8 cellular contexts compared by ENCODE assay signal in the genomic region with DNA sequence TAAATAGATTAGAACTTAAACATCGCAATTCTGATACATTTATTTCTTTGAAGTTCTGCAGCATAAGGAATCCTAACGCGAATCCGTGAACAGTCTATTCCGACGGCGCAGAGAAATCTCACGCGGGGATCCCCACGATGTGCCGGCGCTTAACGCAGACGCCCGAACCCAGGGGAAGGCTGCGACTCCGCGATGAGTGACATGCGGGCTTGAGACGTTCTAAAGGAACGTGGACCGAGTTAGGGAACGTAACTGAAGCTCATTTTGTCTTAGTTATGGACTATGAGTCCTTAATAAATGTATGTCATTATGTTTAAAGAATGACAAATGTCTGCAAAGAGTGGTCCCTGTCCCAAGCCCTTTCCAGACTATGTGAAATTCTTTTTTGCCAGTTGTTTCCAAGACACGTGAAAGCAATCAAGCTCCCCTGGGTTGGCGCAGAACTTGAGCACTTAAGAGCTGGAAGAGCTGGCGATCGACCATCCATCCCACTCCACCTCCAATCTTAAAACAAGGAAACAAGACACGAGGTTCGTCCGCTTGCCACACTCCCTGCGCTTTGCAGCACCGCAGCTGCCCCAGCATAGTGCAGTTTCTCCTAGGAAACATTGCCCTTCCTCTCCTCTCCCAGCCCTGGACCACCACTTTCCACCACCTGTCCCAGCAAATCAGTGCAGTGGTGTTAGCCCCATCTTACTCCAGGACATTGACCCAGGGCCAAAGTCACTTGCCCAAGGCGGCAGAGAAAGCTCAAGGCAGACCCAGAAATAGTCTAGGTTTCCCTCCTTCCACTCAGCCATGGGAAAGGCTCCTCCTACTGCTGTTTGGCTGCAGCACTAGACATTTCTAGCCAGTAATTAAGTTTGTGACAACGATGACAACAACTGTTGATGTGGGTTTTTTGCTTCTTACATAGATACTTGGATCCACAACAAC. TPM values are rescaled to one million over a fixed set of nuclear protein-coding genes. Genes with fewer than 3 reads are reported as not detected.
DNase-seq lines count a peak whose midpoint lies in the region; TF ChIP-seq lines count a peak whose summit lies in the region.

No MANE protein-coding gene starts in this region.

- H3K4me3 ChIP-seq in WERI-Rb-1 (ENCODE audit: low read depth, low read length), result peak overlapping the region; percentile 45
- peak overlapping the region; percentile 93 for H3K4me3 ChIP-seq in cardiac muscle cell

- H3K4me1 ChIP-seq in cardiac muscle cell (ENCODE audit: low read depth), result peaks cover 17% of the 10 kb centered on the region

- no peak for TF ChIP-seq CTCF in WERI-Rb-1 (IDR thresholded peaks at IDR 0.05; ENCODE audit: low read depth, low read length)
- no peak for TF ChIP-seq CTCF in cardiac muscle cell (IDR thresholded peaks at IDR 0.05; ENCODE audit: low read depth, low read length)

- no peaks in the 10 kb centered on the region for H3K9me3 ChIP-seq in WERI-Rb-1 (ENCODE audit: severe bottlenecking)
- H3K9me3 ChIP-seq in cardiac muscle cell (ENCODE audit: low read depth), result no peaks in the 10 kb centered on the region

- DNase-seq in NCI-H748 (lab: John Stamatoyannopoulos, UW; ENCODE audit: unreplicated experiment) (peak; percentile 53), NCI-H748 treated with DMSO at 0.1 percent for 48 hours (lab: John Stamatoyannopoulos, UW) (no peak), WERI-Rb-1 (no peak), cardiac muscle cell (ENCODE audit: low read depth in 1 of 2, low spot score in 1 of 2) (peak; percentile 47 to 57), retina (peak; percentile 64), MV-4-11 (lab: John Stamatoyannopoulos, UW) (no peak), NOMO-1 treated with dmso at 0.1 percent for 144 hours (lab: John Stamatoyannopoulos, UW; ENCODE audit: unreplicated experiment) (no peak), mesenteric fat pad (ENCODE audit: low spot score) (no peak)

- H3K36me3 ChIP-seq in WERI-Rb-1 (no peaks in the 10 kb centered on the region), cardiac muscle cell (no peaks in the 10 kb centered on the region)

- H3K27me3 ChIP-seq in WERI-Rb-1 (ENCODE audit: insufficient read depth, low read depth, severe bottlenecking), result no peaks in the 10 kb centered on the region
- no peaks in the 10 kb centered on the region for H3K27me3 ChIP-seq in cardiac muscle cell

- H3K27ac ChIP-seq in WERI-Rb-1, result peak overlapping the region; percentile 64
- H3K27ac ChIP-seq in cardiac muscle cell, result no peak overlapping the region

RNA-seq across cellular contexts. Expression of a gene that starts 1.2 kb away (rescaled TPM):
- 45.9 and 64.8 TPM in 2 replicates for total RNA-seq in cardiac muscle cell
- 36.5 and 49.1 TPM in 2 replicates for polyA plus RNA-seq in cardiac muscle cell
- total RNA-seq in mesenteric fat pad, result 27.7 TPM

Comparison
In these comparisons a context has a peak if more than half of its experiments do, and no peak if none do; other contexts are left out.
1. DNase-seq: peak in NCI-H748 (single experiment), cardiac muscle cell (2 of 2) and retina (single experiment); none in NCI-H748 treated with DMSO at 0.1 percent for 48 hours (single experiment), WERI-Rb-1 (single experiment), MV-4-11 (single experiment), NOMO-1 treated with dmso at 0.1 percent for 144 hours (single experiment) and mesenteric fat pad (single experiment).